Comparison of ENCODE assay signal across 15 cellular contexts in the genomic region with DNA sequence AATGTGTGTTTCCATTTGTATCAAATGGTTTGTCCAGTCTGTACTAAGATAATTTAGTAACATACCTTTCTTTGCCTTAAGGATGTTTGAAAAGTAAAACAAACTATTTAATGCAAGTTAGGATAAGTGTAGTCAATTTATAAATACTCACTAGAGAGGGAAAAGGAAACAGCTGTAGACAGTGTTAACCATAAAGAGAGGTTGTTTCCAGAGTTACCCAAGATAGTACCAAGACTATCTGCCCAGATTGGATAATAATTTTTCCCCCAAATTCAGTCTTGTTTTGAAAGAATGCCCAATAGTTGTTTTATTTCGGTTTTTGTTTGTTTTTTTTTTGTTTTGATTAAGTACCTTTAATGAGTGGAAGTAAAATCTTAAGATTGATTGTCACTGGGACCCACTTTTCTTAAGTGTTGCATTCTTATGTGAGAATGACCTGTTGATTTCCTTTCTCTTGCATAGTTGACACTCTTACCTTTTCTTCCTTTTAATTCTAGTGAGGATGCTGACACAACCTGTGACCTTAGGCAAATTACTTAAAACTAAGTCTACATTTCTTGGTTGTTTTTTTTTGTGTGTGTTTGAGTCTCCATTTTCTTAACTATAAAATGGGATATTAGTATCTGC. TPM values are rescaled to one million over a fixed set of nuclear protein-coding genes. Genes with fewer than 3 reads are reported as not detected.
DNase-seq lines count a peak whose midpoint lies in the region; ATAC-seq, FAIRE-seq and TF ChIP-seq lines count a peak whose summit lies in the region.
"Had no signal": no experiment of that assay in that cellular context is flagged by ENCODE, and none has a peak within 500 bp of the region (broad histone marks: within the 10 kb centered on the region; RNA-seq: fewer than 3 reads in every experiment).

No MANE protein-coding gene starts in this region.

- FAIRE-seq in GM12891 (lab: Jason Lieb, UNC): peak; percentile 16

- H3K9ac ChIP-seq in SK-N-MC (ENCODE audit: insufficient read length) (no peak overlapping the region), iPS-20b (ENCODE audit: low read depth, low read length) (peak overlapping the region; percentile 53; the same call in 1 of the 2 replicates)

- no peak for TF ChIP-seq POLR2A in GM12891 (IDR thresholded peaks at IDR 0.05; ENCODE audit: low read depth, low read length)

- H3K4me3 Mint-ChIP-seq in activated naive CD4-positive, alpha-beta T cell treated with anti-CD3 and anti-CD28 coated beads, Interleukin-2, amount 10 ng/mL, durations not matched to agents 7 days and 5 days: no peak overlapping the region

- H3K4me1 Mint-ChIP-seq in activated naive CD4-positive, alpha-beta T cell treated with anti-CD3 and anti-CD28 coated beads, Interleukin-2, amount 10 ng/mL, durations not matched to agents 7 days and 5 days: peaks cover 22% of the 10 kb centered on the region

- no peaks in the 10 kb centered on the region for H3K27me3 Mint-ChIP-seq in activated naive CD4-positive, alpha-beta T cell treated with anti-CD3 and anti-CD28 coated beads, Interleukin-2, amount 10 ng/mL, durations not matched to agents 7 days and 5 days

- peak overlapping the region; percentile 19; the same call in 1 of the 2 replicates for H3K4me3 ChIP-seq in SK-N-MC
- H3K4me3 ChIP-seq in iPS-20b (ENCODE audit: low read length): peak overlapping the region; percentile 41
- H3K4me3 ChIP-seq: breast epithelium, lower lobe of right lung had no signal

- peaks cover 54% of the 10 kb centered on the region for H3K4me1 ChIP-seq in iPS-20b (ENCODE audit: insufficient read depth, low read length)
- H3K4me1 ChIP-seq: breast epithelium had no signal

- H3K27ac Mint-ChIP-seq in activated naive CD4-positive, alpha-beta T cell treated with anti-CD3 and anti-CD28 coated beads, Interleukin-2, amount 10 ng/mL, durations not matched to agents 7 days and 5 days: no peak overlapping the region

- H3K9me3 ChIP-seq in SK-N-MC (ENCODE audit: low read depth, low read length) (no peaks in the 10 kb centered on the region), iPS-20b (ENCODE audit: insufficient read depth, low read depth, low read length) (no peaks in the 10 kb centered on the region)
- H3K9me3 ChIP-seq: breast epithelium, lower lobe of right lung, neutrophil had no signal

- H3K27ac ChIP-seq in SK-N-MC (peak overlapping the region; percentile 60), iPS-20b (ENCODE audit: low read length) (peak overlapping the region; percentile 74)
- H3K27ac ChIP-seq: lower lobe of right lung, neutrophil had no signal

- ATAC-seq in GM21529 (IDR thresholded peaks at IDR 0.05; ENCODE audit: unreplicated experiment): peak; percentile 44

- no peak for DNase-seq in GM12891 (ENCODE audit: insufficient read length, low spot score)
- no peak for DNase-seq in SK-N-MC (ENCODE audit: low read depth, low spot score)
- DNase-seq in NK-92 (lab: John Stamatoyannopoulos, UW; ENCODE audit: unreplicated experiment): no peak
- no peak for DNase-seq in COLO829 (ENCODE audit: low spot score)
- DNase-seq in activated naive CD4-positive, alpha-beta T cell treated with anti-CD3 and anti-CD28 coated beads, Interleukin-2, amount 10 ng/mL, durations not matched to agents 7 days and 5 days: no peak
- no peak for DNase-seq in NCI-H524 treated with DMSO at 0.1 percent for 48 hours (lab: John Stamatoyannopoulos, UW)
- DNase-seq: activated CD4-positive, alpha-beta T cell treated with anti-CD3 and anti-CD28 coated beads, Interleukin-2, amount 50 U/mL, for 4 hours; activated gamma-delta T cell treated with Interleukin-2 at 50 U/mL for 16 hours; GF-D8; lower lobe of right lung; substantia nigra had no signal

- H3K36me3 ChIP-seq in SK-N-MC (ENCODE audit: insufficient read depth, low read length) (no peaks in the 10 kb centered on the region), iPS-20b (ENCODE audit: insufficient read depth, low read depth, low read length) (no peaks in the 10 kb centered on the region)
- H3K36me3 ChIP-seq: breast epithelium, neutrophil had no signal

- H3K27me3 ChIP-seq in iPS-20b (ENCODE audit: insufficient read depth, low read length): no peaks in the 10 kb centered on the region
- H3K27me3 ChIP-seq: breast epithelium, neutrophil had no signal

- CTCF ChIA-PET in activated naive CD4-positive, alpha-beta T cell treated with anti-CD3 and anti-CD28 coated beads, Interleukin-2, amount 10 ng/mL, durations not matched to agents 7 days and 5 days (lab: Charles Lee): interaction anchor here (0.9 kb wide), 1 partner anchor 13 kb away, joined by 3 read pairs; a partner anchor contains a TSS

- peaks cover 23% of the 10 kb centered on the region for H3K36me3 Mint-ChIP-seq in activated naive CD4-positive, alpha-beta T cell treated with anti-CD3 and anti-CD28 coated beads, Interleukin-2, amount 10 ng/mL, durations not matched to agents 7 days and 5 days

- H3K9me3 Mint-ChIP-seq in activated naive CD4-positive, alpha-beta T cell treated with anti-CD3 and anti-CD28 coated beads, Interleukin-2, amount 10 ng/mL, durations not matched to agents 7 days and 5 days: no peaks in the 10 kb centered on the region

TF ChIP-seq in GM12891, 5 proteins besides CTCF, POLR2A, EP300 and RAD21:
- TF ChIP-seq POU2F2 (IDR thresholded peaks at IDR 0.05; ENCODE audit: low read depth, low read length) (no peak), SPI1 (IDR thresholded peaks at IDR 0.05; ENCODE audit: low read depth, low read length) (no peak), PAX5 (IDR thresholded peaks at IDR 0.05; ENCODE audit: insufficient read depth, low read length, severe bottlenecking) (no peak), POLR2AphosphoS5 (IDR thresholded peaks at IDR 0.05; ENCODE audit: low read depth, low read length) (no peak), TAF1 (IDR thresholded peaks at IDR 0.05; ENCODE audit: low read depth, low read length) (no peak)

RNA-seq across cellular contexts. Expression of a gene that starts 12.8 kb away (rescaled TPM):
- polyA plus RNA-seq in GM12891 (2012; ENCODE audit: low read depth, missing spikeins): 17.2 TPM

RNA-seq across cellular contexts. Expression of a gene that starts 55.4 kb away (rescaled TPM):
- not detected for polyA plus RNA-seq in GM12891 (2012; ENCODE audit: low read depth, missing spikeins)
